24 cellular contexts compared by ENCODE assay signal in the genomic region with DNA sequence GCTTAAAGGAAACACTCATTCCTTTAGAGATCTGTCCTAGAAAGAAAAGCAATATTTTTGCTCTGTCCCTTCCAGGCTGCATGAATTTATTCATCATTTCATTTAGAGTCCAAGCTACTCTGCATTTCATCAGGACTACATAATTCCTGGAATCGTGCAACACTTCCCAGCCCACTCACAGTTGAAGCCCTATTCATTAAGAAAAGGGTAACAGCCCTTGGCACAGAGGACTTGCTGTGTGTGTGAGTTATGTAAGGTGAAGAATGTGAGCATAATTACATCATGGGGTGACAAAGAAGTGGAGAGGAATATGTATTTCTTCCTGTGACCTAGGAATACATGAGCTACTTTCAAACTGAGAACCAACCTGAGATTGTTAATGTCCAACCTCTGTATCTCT.
"Had no signal": no experiment of that assay in that cellular context is flagged by ENCODE, and none has a peak within 500 bp of the region (broad histone marks: within the 10 kb centered on the region; RNA-seq: fewer than 3 reads in every experiment).

No MANE protein-coding gene starts in this region.

- H3K36me3 ChIP-seq: heart right ventricle had no signal

- DNase-seq: activated CD4-positive, alpha-beta memory T cell treated with anti-CD3 and anti-CD28 coated beads, Interleukin-2, amount 10 ng/mL, durations not matched to agents 7 days and 5 days; activated CD4-positive, alpha-beta T cell treated with anti-CD3 and anti-CD28 coated beads for 1 hour; activated CD4-positive, alpha-beta T cell treated with anti-CD3 and anti-CD28 coated beads for 4 hours; activated CD4-positive, alpha-beta T cell treated with anti-CD3 and anti-CD28 coated beads, Interleukin-2, amount 10 ng/mL, durations not matched to agents 7 days and 5 days; activated CD4-positive, alpha-beta T cell treated with anti-CD3 and anti-CD28 coated beads, Interleukin-2, amount 50 U/mL, for 4 hours; activated CD8-positive, alpha-beta memory T cell treated with anti-CD3 and anti-CD28 coated beads, Interleukin-2, amount 50 U/mL, for 48 hours; activated gamma-delta T cell; activated naive CD4-positive, alpha-beta T cell; activated naive CD4-positive, alpha-beta T cell treated with anti-CD3 and anti-CD28 coated beads, Interleukin-2, amount 10 ng/mL, durations not matched to agents 7 days and 5 days; activated T-cell treated with anti-CD3 and anti-CD28 coated beads for 4 hours; activated T-cell treated with anti-CD3 and anti-CD28 coated beads, Interleukin-2, amount 50 U/mL, for 24 hours; activated T-cell treated with anti-CD3 and anti-CD28 coated beads, Interleukin-2, amount 50 U/mL, for 72 hours; amniotic stem cell; anterior cingulate cortex; body of pancreas; caudate nucleus; cortex of kidney; dermis blood vessel endothelial cell; effector CD8-positive, alpha-beta T cell; endodermal cell; foreskin melanocyte; heart right ventricle; T-helper 2 cell had no signal

- H3K27me3 ChIP-seq: body of pancreas had no signal

- H3K27ac ChIP-seq: body of pancreas, gastroesophageal sphincter had no signal

- H3K4me3 ChIP-seq: body of pancreas, gastroesophageal sphincter, heart right ventricle had no signal
